Comparison of ENCODE assay signal across 30 cellular contexts in genomic region chr5:122978644-122979297, GRCh38. TPM values are rescaled to one million over a fixed set of nuclear protein-coding genes. Genes with fewer than 3 reads are reported as not detected.
"Had no signal": no experiment of that assay in that cellular context is flagged by ENCODE, and none has a peak within 500 bp of the region (broad histone marks: within the 10 kb centered on the region; RNA-seq: fewer than 3 reads in every experiment).

No MANE protein-coding gene starts in this region.

- H3K9me3 ChIP-seq: SJSA1 had no signal

- H3K4me1 ChIP-seq: SJSA1 had no signal

- H3K36me3 ChIP-seq: brain microvascular endothelial cell, cardiac muscle cell, SJSA1 had no signal

- DNase-seq: activated CD4-positive, alpha-beta T cell treated with anti-CD3 and anti-CD28 coated beads, Interleukin-2, amount 10 ng/mL, durations not matched to agents 24 days and 14 days; activated CD4-positive, alpha-beta T cell treated with anti-CD3 and anti-CD28 coated beads, Interleukin-2, amount 50 U/mL, for 4 hours; activated CD4-positive, CD25-positive, alpha-beta regulatory T cell; activated CD8-positive, alpha-beta T cell treated with anti-CD3 and anti-CD28 coated beads for 36 hours; activated gamma-delta T cell; activated naive CD4-positive, alpha-beta T cell treated with anti-CD3 and anti-CD28 coated beads for 36 hours; activated naive CD8-positive, alpha-beta T cell treated with anti-CD3 and anti-CD28 coated beads, Interleukin-2, amount 50 U/mL, for 24 hours; activated T-cell treated with anti-CD3 and anti-CD28 coated beads, Interleukin-2, amount 50 U/mL, for 24 hours; anterior cingulate cortex; brain microvascular endothelial cell; Karpas-422; KBM-7; NCI-H1105; NCI-H1417 treated with DMSO at 0.1 percent for 48 hours; NCI-H187 treated with DMSO at 0.1 percent for 48 hours; NCI-H2081; NCI-H345; NCI-H524 treated with DMSO at 0.1 percent for 48 hours; SHP77 treated with DMSO at 0.1 percent for 48 hours; SW 1271; T-helper 1 cell; T-helper 2 cell; T-helper 9 cell had no signal

- H3K27ac ChIP-seq: brain microvascular endothelial cell, cardiac muscle cell, SJSA1, VCaP had no signal

- ATAC-seq: activated CD8-positive, alpha-beta T cell treated with anti-CD3 and anti-CD28 coated beads for 36 hours; activated naive CD8-positive, alpha-beta T cell treated with anti-CD3 and anti-CD28 coated beads, Interleukin-2, amount 50 U/mL, for 24 hours; Panc1; SK-N-SH treated with all-trans-retinoic acid at 6 μM for 48 hours had no signal

- H3K27me3 ChIP-seq: brain microvascular endothelial cell, cardiac muscle cell, SJSA1 had no signal

- H3K4me3 ChIP-seq: cardiac muscle cell, SJSA1 had no signal

RNA-seq across cellular contexts. Expression of gene PPIC, which starts 57.8 kb away (rescaled TPM):
- total RNA-seq: activated CD4-positive, alpha-beta T cell treated with anti-CD3 and anti-CD28 coated beads, Interleukin-2, amount 10 ng/mL, durations not matched to agents 24 days and 14 days; activated CD8-positive, alpha-beta memory T cell treated with anti-CD3 and anti-CD28 coated beads for 36 hours; activated CD8-positive, alpha-beta T cell treated with anti-CD3 and anti-CD28 coated beads for 36 hours; activated naive CD4-positive, alpha-beta T cell treated with anti-CD3 and anti-CD28 coated beads for 36 hours; activated T-helper 2 cell treated with anti-CD3 and anti-CD28 coated beads, Interferon-gamma antibody, Interleukin-2, Interleukin-4, amounts not matched to agents 10 μg/mL and 5 μg/mL and 100 μg/mL, durations not matched to agents 14 hours and 24 hours and 36 hours had no signal
